Comparison of ENCODE assay signal across 1 cellular context in the genomic region with DNA sequence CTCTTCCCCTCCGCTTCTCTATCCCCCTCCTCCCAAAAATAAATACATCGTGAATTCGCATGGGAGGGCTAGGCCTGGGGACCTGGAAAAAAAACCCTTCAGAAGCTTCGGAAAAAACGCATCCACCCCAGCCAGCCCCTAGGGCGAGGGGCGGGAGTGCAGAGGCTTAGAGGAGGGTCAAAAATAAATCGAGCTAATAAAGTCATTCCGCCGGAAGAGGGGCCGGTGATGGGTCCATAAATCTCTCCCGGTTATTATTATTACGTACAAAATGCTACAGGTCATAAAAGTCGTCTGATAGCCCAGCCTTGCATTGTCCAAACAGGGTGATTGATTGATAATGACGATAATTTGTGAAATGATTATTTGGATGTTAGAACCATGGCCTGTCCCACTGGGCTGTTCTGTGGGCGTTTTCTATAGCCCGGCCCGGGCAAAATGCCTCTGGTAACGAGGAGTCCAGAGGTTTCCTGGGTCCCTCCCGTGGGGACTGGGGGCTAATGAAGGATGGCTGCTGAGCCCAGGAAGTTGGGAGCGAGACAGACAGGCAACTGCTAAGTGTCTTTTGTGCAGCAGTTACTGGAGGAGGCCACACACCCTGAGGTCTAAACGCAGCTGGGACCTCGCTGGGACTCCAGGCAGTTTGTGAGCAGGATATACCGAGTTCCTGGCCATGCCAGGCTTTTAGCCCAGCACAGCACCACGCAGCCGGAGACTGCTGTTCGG.
TF ChIP-seq lines count a peak whose summit lies in the region.

No MANE protein-coding gene starts in this region.

TF ChIP-seq in HEK293, 187 proteins besides CTCF, POLR2A, EP300 and RAD21 (continues in another document):
- TF ChIP-seq, protein P1, sequence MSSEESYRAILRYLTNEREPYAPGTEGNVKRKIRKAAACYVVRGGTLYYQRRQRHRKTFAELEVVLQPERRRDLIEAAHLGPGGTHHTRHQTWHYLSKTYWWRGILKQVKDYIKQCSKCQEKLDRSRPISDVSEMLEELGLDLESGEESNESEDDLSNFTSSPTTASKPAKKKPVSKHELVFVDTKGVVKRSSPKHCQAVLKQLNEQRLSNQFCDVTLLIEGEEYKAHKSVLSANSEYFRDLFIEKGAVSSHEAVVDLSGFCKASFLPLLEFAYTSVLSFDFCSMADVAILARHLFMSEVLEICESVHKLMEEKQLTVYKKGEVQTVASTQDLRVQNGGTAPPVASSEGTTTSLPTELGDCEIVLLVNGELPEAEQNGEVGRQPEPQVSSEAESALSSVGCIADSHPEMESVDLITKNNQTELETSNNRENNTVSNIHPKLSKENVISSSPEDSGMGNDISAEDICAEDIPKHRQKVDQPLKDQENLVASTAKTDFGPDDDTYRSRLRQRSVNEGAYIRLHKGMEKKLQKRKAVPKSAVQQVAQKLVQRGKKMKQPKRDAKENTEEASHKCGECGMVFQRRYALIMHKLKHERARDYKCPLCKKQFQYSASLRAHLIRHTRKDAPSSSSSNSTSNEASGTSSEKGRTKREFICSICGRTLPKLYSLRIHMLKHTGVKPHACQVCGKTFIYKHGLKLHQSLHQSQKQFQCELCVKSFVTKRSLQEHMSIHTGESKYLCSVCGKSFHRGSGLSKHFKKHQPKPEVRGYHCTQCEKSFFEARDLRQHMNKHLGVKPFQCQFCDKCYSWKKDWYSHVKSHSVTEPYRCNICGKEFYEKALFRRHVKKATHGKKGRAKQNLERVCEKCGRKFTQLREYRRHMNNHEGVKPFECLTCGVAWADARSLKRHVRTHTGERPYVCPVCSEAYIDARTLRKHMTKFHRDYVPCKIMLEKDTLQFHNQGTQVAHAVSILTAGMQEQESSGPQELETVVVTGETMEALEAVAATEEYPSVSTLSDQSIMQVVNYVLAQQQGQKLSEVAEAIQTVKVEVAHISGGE (tag by site-specific recombination; conservative IDR thresholded peaks at IDR 0.05; ENCODE audit: low read depth), result no peak
- TF ChIP-seq ZNF155 (tag by site-specific recombination; IDR thresholded peaks at IDR 0.05) (no peak), GFI1B (tag by site-specific recombination; IDR thresholded peaks at IDR 0.05) (no peak), ZFP37 (tag by site-specific recombination; IDR thresholded peaks at IDR 0.05) (no peak), IKZF3 (tag by site-specific recombination; IDR thresholded peaks at IDR 0.05) (no peak), YY1 (tag by site-specific recombination; IDR thresholded peaks at IDR 0.05) (no peak), KLF1 (tag by site-specific recombination; IDR thresholded peaks at IDR 0.05) (no peak), ZNF501 (tag by site-specific recombination; IDR thresholded peaks at IDR 0.05) (no peak), KLF7 (tag by site-specific recombination; IDR thresholded peaks at IDR 0.05; ENCODE audit: borderline replicate concordance) (no peak), ZNF530 (tag by site-specific recombination; IDR thresholded peaks at IDR 0.05; ENCODE audit: low read depth) (no peak), TCF7L2 (IDR thresholded peaks at IDR 0.05; ENCODE audit: borderline replicate concordance, low read depth, low read length) (peak; percentile 47; the same call in 1 of the 2 replicates), ZFP3 (tag by site-specific recombination; IDR thresholded peaks at IDR 0.05; ENCODE audit: low read depth) (no peak), ZBTB21 (tag by site-specific recombination; IDR thresholded peaks at IDR 0.05) (no peak), BCL11B (tag by site-specific recombination; IDR thresholded peaks at IDR 0.05; ENCODE audit: low read depth) (no peak), ZEB2 (tag by site-specific recombination; IDR thresholded peaks at IDR 0.05) (peak; percentile 48; the same call in 1 of the 2 replicates), ZBTB8A (tag by site-specific recombination; IDR thresholded peaks at IDR 0.05) (peak; percentile 82), ZNF138 (tag by site-specific recombination; IDR thresholded peaks at IDR 0.05; ENCODE audit: borderline replicate concordance) (no peak), REPIN1 (tag by site-specific recombination; IDR thresholded peaks at IDR 0.05; ENCODE audit: low read depth) (no peak), ZNF157 (tag by site-specific recombination; IDR thresholded peaks at IDR 0.05) (no peak), ZNF624 (tag by site-specific recombination; IDR thresholded peaks at IDR 0.05) (no peak), ZNF202 (tag by site-specific recombination; IDR thresholded peaks at IDR 0.05; ENCODE audit: borderline replicate concordance) (no peak), ZNF792 (tag by site-specific recombination; IDR thresholded peaks at IDR 0.05) (no peak), ZNF654 (tag by site-specific recombination; IDR thresholded peaks at IDR 0.05; ENCODE audit: low read depth) (no peak), ZNF324 (tag by site-specific recombination; IDR thresholded peaks at IDR 0.05) (no peak), ZFP41 (tag by site-specific recombination; IDR thresholded peaks at IDR 0.05; ENCODE audit: borderline replicate concordance) (no peak), ZNF404 (tag by site-specific recombination; IDR thresholded peaks at IDR 0.05) (no peak), EGR2 (tag by site-specific recombination; IDR thresholded peaks at IDR 0.05; ENCODE audit: low read depth) (no peak), ZNF114 (tag by site-specific recombination; IDR thresholded peaks at IDR 0.05) (no peak), ZNF843 (tag by site-specific recombination; IDR thresholded peaks at IDR 0.05) (0 out of 2 replicates have a peak, but pooled peaks have one; percentile 43), ZNF555 (tag by site-specific recombination; conservative IDR thresholded peaks at IDR 0.05) (no peak)
- TF ChIP-seq, protein P2, sequence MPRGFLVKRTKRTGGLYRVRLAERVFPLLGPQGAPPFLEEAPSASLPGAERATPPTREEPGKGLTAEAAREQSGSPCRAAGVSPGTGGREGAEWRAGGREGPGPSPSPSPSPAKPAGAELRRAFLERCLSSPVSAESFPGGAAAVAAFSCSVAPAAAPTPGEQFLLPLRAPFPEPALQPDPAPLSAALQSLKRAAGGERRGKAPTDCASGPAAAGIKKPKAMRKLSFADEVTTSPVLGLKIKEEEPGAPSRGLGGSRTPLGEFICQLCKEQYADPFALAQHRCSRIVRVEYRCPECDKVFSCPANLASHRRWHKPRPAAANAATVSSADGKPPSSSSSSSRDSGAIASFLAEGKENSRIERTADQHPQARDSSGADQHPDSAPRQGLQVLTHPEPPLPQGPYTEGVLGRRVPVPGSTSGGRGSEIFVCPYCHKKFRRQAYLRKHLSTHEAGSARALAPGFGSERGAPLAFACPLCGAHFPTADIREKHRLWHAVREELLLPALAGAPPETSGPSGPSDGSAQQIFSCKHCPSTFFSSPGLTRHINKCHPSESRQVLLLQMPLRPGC (tag by site-specific recombination; IDR thresholded peaks at IDR 0.05), result no peak
- TF ChIP-seq, protein P3, sequence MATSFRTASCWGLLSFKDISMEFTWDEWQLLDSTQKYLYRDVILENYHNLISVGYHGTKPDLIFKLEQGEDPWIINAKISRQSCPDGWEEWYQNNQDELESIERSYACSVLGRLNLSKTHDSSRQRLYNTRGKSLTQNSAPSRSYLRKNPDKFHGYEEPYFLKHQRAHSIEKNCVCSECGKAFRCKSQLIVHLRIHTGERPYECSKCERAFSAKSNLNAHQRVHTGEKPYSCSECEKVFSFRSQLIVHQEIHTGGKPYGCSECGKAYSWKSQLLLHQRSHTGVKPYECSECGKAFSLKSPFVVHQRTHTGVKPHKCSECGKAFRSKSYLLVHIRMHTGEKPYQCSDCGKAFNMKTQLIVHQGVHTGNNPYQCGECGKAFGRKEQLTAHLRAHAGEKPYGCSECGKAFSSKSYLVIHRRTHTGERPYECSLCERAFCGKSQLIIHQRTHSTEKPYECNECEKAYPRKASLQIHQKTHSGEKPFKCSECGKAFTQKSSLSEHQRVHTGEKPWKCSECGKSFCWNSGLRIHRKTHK (tag by site-specific recombination; IDR thresholded peaks at IDR 0.05), result no peak
- TF ChIP-seq, protein P4, sequence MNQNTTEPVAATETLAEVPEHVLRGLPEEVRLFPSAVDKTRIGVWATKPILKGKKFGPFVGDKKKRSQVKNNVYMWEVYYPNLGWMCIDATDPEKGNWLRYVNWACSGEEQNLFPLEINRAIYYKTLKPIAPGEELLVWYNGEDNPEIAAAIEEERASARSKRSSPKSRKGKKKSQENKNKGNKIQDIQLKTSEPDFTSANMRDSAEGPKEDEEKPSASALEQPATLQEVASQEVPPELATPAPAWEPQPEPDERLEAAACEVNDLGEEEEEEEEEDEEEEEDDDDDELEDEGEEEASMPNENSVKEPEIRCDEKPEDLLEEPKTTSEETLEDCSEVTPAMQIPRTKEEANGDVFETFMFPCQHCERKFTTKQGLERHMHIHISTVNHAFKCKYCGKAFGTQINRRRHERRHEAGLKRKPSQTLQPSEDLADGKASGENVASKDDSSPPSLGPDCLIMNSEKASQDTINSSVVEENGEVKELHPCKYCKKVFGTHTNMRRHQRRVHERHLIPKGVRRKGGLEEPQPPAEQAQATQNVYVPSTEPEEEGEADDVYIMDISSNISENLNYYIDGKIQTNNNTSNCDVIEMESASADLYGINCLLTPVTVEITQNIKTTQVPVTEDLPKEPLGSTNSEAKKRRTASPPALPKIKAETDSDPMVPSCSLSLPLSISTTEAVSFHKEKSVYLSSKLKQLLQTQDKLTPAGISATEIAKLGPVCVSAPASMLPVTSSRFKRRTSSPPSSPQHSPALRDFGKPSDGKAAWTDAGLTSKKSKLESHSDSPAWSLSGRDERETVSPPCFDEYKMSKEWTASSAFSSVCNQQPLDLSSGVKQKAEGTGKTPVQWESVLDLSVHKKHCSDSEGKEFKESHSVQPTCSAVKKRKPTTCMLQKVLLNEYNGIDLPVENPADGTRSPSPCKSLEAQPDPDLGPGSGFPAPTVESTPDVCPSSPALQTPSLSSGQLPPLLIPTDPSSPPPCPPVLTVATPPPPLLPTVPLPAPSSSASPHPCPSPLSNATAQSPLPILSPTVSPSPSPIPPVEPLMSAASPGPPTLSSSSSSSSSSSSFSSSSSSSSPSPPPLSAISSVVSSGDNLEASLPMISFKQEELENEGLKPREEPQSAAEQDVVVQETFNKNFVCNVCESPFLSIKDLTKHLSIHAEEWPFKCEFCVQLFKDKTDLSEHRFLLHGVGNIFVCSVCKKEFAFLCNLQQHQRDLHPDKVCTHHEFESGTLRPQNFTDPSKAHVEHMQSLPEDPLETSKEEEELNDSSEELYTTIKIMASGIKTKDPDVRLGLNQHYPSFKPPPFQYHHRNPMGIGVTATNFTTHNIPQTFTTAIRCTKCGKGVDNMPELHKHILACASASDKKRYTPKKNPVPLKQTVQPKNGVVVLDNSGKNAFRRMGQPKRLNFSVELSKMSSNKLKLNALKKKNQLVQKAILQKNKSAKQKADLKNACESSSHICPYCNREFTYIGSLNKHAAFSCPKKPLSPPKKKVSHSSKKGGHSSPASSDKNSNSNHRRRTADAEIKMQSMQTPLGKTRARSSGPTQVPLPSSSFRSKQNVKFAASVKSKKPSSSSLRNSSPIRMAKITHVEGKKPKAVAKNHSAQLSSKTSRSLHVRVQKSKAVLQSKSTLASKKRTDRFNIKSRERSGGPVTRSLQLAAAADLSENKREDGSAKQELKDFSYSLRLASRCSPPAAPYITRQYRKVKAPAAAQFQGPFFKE (tag by site-specific recombination; IDR thresholded peaks at IDR 0.05; ENCODE audit: borderline replicate concordance), result no peak
- TF ChIP-seq, protein P5, sequence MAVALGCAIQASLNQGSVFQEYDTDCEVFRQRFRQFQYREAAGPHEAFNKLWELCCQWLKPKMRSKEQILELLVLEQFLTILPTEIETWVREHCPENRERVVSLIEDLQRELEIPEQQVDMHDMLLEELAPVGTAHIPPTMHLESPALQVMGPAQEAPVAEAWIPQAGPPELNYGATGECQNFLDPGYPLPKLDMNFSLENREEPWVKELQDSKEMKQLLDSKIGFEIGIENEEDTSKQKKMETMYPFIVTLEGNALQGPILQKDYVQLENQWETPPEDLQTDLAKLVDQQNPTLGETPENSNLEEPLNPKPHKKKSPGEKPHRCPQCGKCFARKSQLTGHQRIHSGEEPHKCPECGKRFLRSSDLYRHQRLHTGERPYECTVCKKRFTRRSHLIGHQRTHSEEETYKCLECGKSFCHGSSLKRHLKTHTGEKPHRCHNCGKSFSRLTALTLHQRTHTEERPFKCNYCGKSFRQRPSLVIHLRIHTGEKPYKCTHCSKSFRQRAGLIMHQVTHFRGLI (tag by site-specific recombination; IDR thresholded peaks at IDR 0.05), result no peak
- TF ChIP-seq, protein P6, sequence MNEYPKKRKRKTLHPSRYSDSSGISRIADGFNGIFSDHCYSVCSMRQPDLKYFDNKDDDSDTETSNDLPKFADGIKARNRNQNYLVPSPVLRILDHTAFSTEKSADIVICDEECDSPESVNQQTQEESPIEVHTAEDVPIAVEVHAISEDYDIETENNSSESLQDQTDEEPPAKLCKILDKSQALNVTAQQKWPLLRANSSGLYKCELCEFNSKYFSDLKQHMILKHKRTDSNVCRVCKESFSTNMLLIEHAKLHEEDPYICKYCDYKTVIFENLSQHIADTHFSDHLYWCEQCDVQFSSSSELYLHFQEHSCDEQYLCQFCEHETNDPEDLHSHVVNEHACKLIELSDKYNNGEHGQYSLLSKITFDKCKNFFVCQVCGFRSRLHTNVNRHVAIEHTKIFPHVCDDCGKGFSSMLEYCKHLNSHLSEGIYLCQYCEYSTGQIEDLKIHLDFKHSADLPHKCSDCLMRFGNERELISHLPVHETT (tag by site-specific recombination; IDR thresholded peaks at IDR 0.05), result no peak
- TF ChIP-seq, protein P7, sequence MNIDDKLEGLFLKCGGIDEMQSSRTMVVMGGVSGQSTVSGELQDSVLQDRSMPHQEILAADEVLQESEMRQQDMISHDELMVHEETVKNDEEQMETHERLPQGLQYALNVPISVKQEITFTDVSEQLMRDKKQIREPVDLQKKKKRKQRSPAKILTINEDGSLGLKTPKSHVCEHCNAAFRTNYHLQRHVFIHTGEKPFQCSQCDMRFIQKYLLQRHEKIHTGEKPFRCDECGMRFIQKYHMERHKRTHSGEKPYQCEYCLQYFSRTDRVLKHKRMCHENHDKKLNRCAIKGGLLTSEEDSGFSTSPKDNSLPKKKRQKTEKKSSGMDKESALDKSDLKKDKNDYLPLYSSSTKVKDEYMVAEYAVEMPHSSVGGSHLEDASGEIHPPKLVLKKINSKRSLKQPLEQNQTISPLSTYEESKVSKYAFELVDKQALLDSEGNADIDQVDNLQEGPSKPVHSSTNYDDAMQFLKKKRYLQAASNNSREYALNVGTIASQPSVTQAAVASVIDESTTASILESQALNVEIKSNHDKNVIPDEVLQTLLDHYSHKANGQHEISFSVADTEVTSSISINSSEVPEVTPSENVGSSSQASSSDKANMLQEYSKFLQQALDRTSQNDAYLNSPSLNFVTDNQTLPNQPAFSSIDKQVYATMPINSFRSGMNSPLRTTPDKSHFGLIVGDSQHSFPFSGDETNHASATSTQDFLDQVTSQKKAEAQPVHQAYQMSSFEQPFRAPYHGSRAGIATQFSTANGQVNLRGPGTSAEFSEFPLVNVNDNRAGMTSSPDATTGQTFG (tag by site-specific recombination; IDR thresholded peaks at IDR 0.05; ENCODE audit: borderline replicate concordance), result no peak
- TF ChIP-seq, protein P8, sequence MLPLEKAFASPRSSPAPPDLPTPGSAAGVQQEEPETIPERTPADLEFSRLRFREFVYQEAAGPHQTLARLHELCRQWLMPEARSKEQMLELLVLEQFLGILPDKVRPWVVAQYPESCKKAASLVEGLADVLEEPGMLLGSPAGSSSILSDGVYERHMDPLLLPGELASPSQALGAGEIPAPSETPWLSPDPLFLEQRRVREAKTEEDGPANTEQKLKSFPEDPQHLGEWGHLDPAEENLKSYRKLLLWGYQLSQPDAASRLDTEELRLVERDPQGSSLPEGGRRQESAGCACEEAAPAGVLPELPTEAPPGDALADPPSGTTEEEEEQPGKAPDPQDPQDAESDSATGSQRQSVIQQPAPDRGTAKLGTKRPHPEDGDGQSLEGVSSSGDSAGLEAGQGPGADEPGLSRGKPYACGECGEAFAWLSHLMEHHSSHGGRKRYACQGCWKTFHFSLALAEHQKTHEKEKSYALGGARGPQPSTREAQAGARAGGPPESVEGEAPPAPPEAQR (tag by site-specific recombination; IDR thresholded peaks at IDR 0.05), result no peak
